11 cellular contexts compared by ENCODE assay signal in the genomic region with DNA sequence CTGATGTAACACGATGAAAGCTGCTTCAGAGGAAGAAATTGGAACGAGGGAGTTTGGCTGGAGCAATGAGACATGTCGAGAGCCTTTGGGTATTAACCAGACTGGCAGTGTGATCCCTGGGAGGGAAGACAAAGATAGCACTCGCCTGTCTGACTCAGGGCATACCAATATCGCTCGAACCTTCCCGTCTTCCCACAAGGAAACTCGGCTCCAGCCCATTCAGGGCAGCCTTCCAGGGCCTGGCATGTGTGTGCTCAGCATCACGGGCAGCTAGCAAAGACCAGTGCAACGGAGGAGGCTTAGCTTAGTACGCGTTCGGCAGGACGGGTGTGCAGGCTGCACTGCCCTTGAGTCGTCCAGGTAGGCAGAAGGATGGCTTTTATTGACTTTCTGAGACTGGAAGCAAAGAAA.
DNase-seq lines count a peak whose midpoint lies in the region; ATAC-seq and TF ChIP-seq lines count a peak whose summit lies in the region.
"Had no signal": no experiment of that assay in that cellular context is flagged by ENCODE, and none has a peak within 500 bp of the region (broad histone marks: within the 10 kb centered on the region; RNA-seq: fewer than 3 reads in every experiment).

No MANE protein-coding gene starts in this region.

- peaks cover 14% of the 10 kb centered on the region for H3K27me3 ChIP-seq in PC-9 (ENCODE audit: insufficient read depth, low read depth)
- no peaks in the 10 kb centered on the region for H3K27me3 ChIP-seq in thoracic aorta (replicated peaks; ENCODE audit: insufficient read depth)

- H3K4me1 ChIP-seq in PC-9 (replicated peaks; ENCODE audit: insufficient read depth), result no peaks in the 10 kb centered on the region
- H3K4me1 ChIP-seq in thoracic aorta (ENCODE audit: control insufficient read depth in 1 of 2, low read depth in 2 of 2), result peaks cover 0 to 8% of the 10 kb centered on the region in 2 donors
- H3K4me1 ChIP-seq: prostate gland had no signal

- no peaks in the 10 kb centered on the region for H3K9me3 ChIP-seq in PC-9 (ENCODE audit: insufficient read depth, low read depth)
- H3K9me3 ChIP-seq in thoracic aorta, result no peaks in the 10 kb centered on the region
- H3K9me3 ChIP-seq: prostate gland had no signal

- no peaks in the 10 kb centered on the region for H3F3A ChIP-seq in PC-9 (ENCODE audit: insufficient read depth, low read depth)

- H3K36me3 ChIP-seq in PC-9 (ENCODE audit: low read depth) (no peaks in the 10 kb centered on the region), thoracic aorta (no peaks in the 10 kb centered on the region)
- H3K36me3 ChIP-seq: prostate gland had no signal

- ATAC-seq in esophagus mucosa, result peak; percentile 72
- no peak for ATAC-seq in thoracic aorta (ENCODE audit: insufficient number of reproducible peaks, low FRiP score, low read depth)

- no peaks in the 10 kb centered on the region for H4K20me1 ChIP-seq in PC-9 (ENCODE audit: insufficient read depth)

- intact Hi-C loops in PC-9 (cut with micrococcal nuclease; ENCODE audit: unreplicated experiment), result no loop called here

- no peaks in the 10 kb centered on the region for H3K79me2 ChIP-seq in PC-9 (ENCODE audit: low read depth)

- no TSS peak for BruUV-seq in PC-9 (replicated peaks; lab: Mats Ljungman, UMichigan)

- no peak overlapping the region for H3K27ac ChIP-seq in PC-9
- H3K27ac ChIP-seq in thoracic aorta, result peak overlapping the region; percentile 19 to 54
- H3K27ac ChIP-seq: prostate gland had no signal

- no peak for TF ChIP-seq CTCF in PC-9 (conservative IDR thresholded peaks at IDR 0.05)
- no peak for TF ChIP-seq CTCF in thoracic aorta (IDR thresholded peaks at IDR 0.05)

- 0 out of 2 replicates have a peak overlapping the region, but pooled peaks have one; percentile 5 for H3K4me2 ChIP-seq in PC-9

- POLR2A ChIA-PET in PC-9 (lab: Charles Lee; ENCODE audit: unreplicated experiment), result no interaction called here

- H3K9me2 ChIP-seq in PC-9 (ENCODE audit: insufficient read depth), result no peaks in the 10 kb centered on the region

- no peak for DNase-seq in PC-9
- DNase-seq in kidney tubule cell (ENCODE audit: low spot score), result peak; percentile 80
- peak; percentile 6 for DNase-seq in thoracic aorta (ENCODE audit: low spot score)
- DNase-seq in stimulated activated CD4-positive, alpha-beta T cell treated with anti-CD3 and anti-CD28 coated beads, Interleukin-2, amount 100 ng/mL, for 24 hours, result no peak
- DNase-seq in GDM1 (lab: John Stamatoyannopoulos, UW), result no peak
- DNase-seq in NCI-H1417 (lab: John Stamatoyannopoulos, UW), result no peak
- DNase-seq: activated CD4-positive, alpha-beta T cell treated with anti-CD3 and anti-CD28 coated beads for 1 hour; Karpas-422; NCI-H2081 treated with DMSO at 0.1 percent for 48 hours had no signal

- CTCF ChIA-PET in PC-9 (lab: Charles Lee), result no interaction called here

- H2AFZ ChIP-seq in PC-9, result peak overlapping the region; percentile 31; the same call in 1 of the 2 replicates

- H3K4me3 ChIP-seq in PC-9, result no peak overlapping the region
- H3K4me3 ChIP-seq in thoracic aorta, result peak overlapping the region; percentile 57
- H3K4me3 ChIP-seq: prostate gland had no signal

Comparison
In these comparisons a context has a peak if more than half of its experiments do, and no peak if none do; other contexts are left out.
1. DNase-seq: peak in kidney tubule cell (single experiment) and thoracic aorta (single experiment); none in PC-9 (0 of 2), stimulated activated CD4-positive, alpha-beta T cell treated with anti-CD3 and anti-CD28 coated beads, Interleukin-2, amount 100 ng/mL, for 24 hours (0 of 2), GDM1 (single experiment) and NCI-H1417 (0 of 3).